In the genomic region with DNA sequence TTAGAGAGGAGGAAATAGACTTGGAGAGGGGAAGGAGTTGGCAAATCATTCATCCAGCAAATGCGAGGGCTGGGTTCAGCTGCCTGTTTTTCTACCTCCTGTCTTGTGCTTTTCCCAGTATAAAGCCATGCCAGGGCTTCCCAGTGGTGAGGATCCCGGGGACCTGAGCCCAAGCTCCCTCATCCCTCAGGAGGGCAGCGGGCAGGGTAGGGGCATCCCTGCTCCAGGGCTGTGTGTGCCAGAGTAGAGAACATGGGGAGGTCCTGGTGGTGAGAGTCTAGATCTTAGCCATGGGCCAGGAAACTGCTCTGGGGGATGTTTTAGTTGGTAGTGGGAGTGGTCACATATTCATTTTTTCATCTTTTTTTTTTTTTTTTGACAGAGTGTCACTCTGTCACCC, we compare ENCODE assay signal across 19 cellular contexts. TPM values are rescaled to one million over a fixed set of nuclear protein-coding genes. Genes with fewer than 3 reads are reported as not detected.
A peak's percentile ranks its signal among the peaks of the same experiment; 100 is the strongest.
DNase-seq lines count a peak whose midpoint lies in the region; ATAC-seq and TF ChIP-seq lines count a peak whose summit lies in the region.
"Had no signal": no experiment of that assay in that cellular context is flagged by ENCODE, and none has a peak within 500 bp of the region (broad histone marks: within the 10 kb centered on the region; RNA-seq: fewer than 3 reads in every experiment).

No MANE protein-coding gene starts in this region.

- H3K27me3 ChIP-seq in GM23338 (ENCODE audit: insufficient read depth) (no peaks in the 10 kb centered on the region), IMR-90 (ENCODE audit: control insufficient read depth, insufficient read depth, low read length) (peaks cover 8% of the 10 kb centered on the region), tibial artery (peaks cover 0 to 2% of the 10 kb centered on the region in 2 donors), adrenal gland (no peaks in the 10 kb centered on the region)

- H4K5ac ChIP-seq in IMR-90 (ENCODE audit: low read depth, low read length): no peak overlapping the region

- H2BK15ac ChIP-seq in IMR-90 (ENCODE audit: low read depth, low read length): no peak overlapping the region

- H3K79me1 ChIP-seq in IMR-90 (ENCODE audit: low read depth in 1 of 2, low read length in 2 of 2): no peaks in the 10 kb centered on the region

- no peak overlapping the region for H2AK5ac ChIP-seq in IMR-90 (ENCODE audit: low read depth, low read length)

- no peak overlapping the region for H3K4ac ChIP-seq in IMR-90 (ENCODE audit: low read depth, low read length)

- no peak overlapping the region for H2AK9ac ChIP-seq in IMR-90 (replicated peaks; ENCODE audit: low read depth, low read length, poor library complexity)

- no peak overlapping the region for H3K18ac ChIP-seq in IMR-90 (ENCODE audit: low read depth, low read length)

- no peak overlapping the region for H2BK20ac ChIP-seq in IMR-90 (ENCODE audit: low read depth, low read length)

- BruUV-seq in IMR-90 (replicated peaks; lab: Mats Ljungman, UMichigan): no TSS peak

- H3K9me3 ChIP-seq in IMR-90 (ENCODE audit: control insufficient read depth, insufficient read depth, low read length) (no peaks in the 10 kb centered on the region), tibial artery (no peaks in the 10 kb centered on the region), adrenal gland (replicated peaks in 1 of 3) (no peaks in the 10 kb centered on the region)

- H2AFZ ChIP-seq in GM23338: peak overlapping the region; percentile 52; the same call in 1 of the 2 replicates
- H2AFZ ChIP-seq in IMR-90 (replicated peaks; ENCODE audit: low read length, poor library complexity): peak overlapping the region; percentile 21

- TF ChIP-seq POLR2A in IMR-90 (IDR thresholded peaks at IDR 0.05; ENCODE audit: low read depth, low read length) (no peak), adrenal gland (IDR thresholded peaks at IDR 0.05) (no peak)

- H3K4me1 ChIP-seq in GM23338 (ENCODE audit: insufficient read depth) (no peaks in the 10 kb centered on the region), IMR-90 (ENCODE audit: control insufficient read depth, insufficient read depth, low read length) (no peaks in the 10 kb centered on the region), tibial artery (no peaks in the 10 kb centered on the region), adrenal gland (replicated peaks in 1 of 2) (no peaks in the 10 kb centered on the region)

- no peaks in the 10 kb centered on the region for H3K9me2 ChIP-seq in GM23338 (ENCODE audit: insufficient read depth)

- POLR2A ChIA-PET in IMR-90 (lab: Charles Lee; ENCODE audit: unreplicated experiment): no interaction called here

- H3K14ac ChIP-seq in IMR-90 (replicated peaks; ENCODE audit: low read depth, low read length): no peak overlapping the region

- H2BK120ac ChIP-seq in IMR-90 (ENCODE audit: low read depth, low read length): no peak overlapping the region

- WGBS in IMR-90 (ENCODE audit: extremely low coverage in 2 of 2, insufficient read length in 1 of 2), 2 experiments: 20% methylated on average over 1 of the region's 3 CpGs; no CpG with 5 or more reads in 1 of the 2 experiments
- 81 to 97% (median 88%) methylated on average over 3 of the region's 3 CpGs for WGBS in adrenal gland, 4 donors

- H3K4me3 ChIP-seq in GM23338 (no peak overlapping the region), IMR-90 (ENCODE audit: insufficient read depth, low read depth, low read length) (no peak overlapping the region), coronary artery (no peak overlapping the region), tibial artery (no peak overlapping the region), adrenal gland (no peak overlapping the region)

- H3K56ac ChIP-seq in IMR-90 (ENCODE audit: extremely low read depth, insufficient read depth, low read length): no peak overlapping the region

- ATAC-seq in GM23338: no peak
- ATAC-seq in IMR-90 (ENCODE audit: low read depth): no peak

- no peaks in the 10 kb centered on the region for H3K36me3 ChIP-seq in GM23338 (ENCODE audit: insufficient read depth)
- no peaks in the 10 kb centered on the region for H3K36me3 ChIP-seq in IMR-90 (ENCODE audit: control insufficient read depth, insufficient read depth, low read length)
- no peaks in the 10 kb centered on the region for H3K36me3 ChIP-seq in tibial artery
- no peaks in the 10 kb centered on the region for H3K36me3 ChIP-seq in adrenal gland (replicated peaks in 1 of 2)

- H4K8ac ChIP-seq in IMR-90 (ENCODE audit: low read depth in 2 of 2, low read length in 2 of 2): no peak overlapping the region

- H4K20me1 ChIP-seq in GM23338 (replicated peaks; ENCODE audit: insufficient read depth): no peaks in the 10 kb centered on the region
- no peaks in the 10 kb centered on the region for H4K20me1 ChIP-seq in IMR-90 (ENCODE audit: insufficient read depth, low read length)

- in situ Hi-C loops in IMR-90 (cut with MboI; ENCODE audit: low sequenced_read_pairs): loop anchor here (10.0 kb wide), 1 partner anchor 198 kb away; no protein-coding TSS in a partner anchor

- H3K4me3 Mint-ChIP-seq in GM23338 (no peak overlapping the region), osteocyte (ENCODE audit: unreplicated experiment) (no peak overlapping the region)
- H3K4me3 Mint-ChIP-seq: CD4-positive, alpha-beta memory T cell had no signal

- H3K27ac Mint-ChIP-seq in GM23338: no peak overlapping the region
- no peak overlapping the region for H3K27ac Mint-ChIP-seq in osteocyte (ENCODE audit: unreplicated experiment)
- H3K27ac Mint-ChIP-seq: CD4-positive, alpha-beta memory T cell had no signal

- TF ChIP-seq CTCF in GM23338 (conservative IDR thresholded peaks at IDR 0.05; ENCODE audit: low read depth in 2 of 2): no peak
- TF ChIP-seq CTCF in IMR-90 (conservative IDR thresholded peaks at IDR 0.05; ENCODE audit: low read depth, low read length): no peak
- no peak for TF ChIP-seq CTCF in coronary artery (IDR thresholded peaks at IDR 0.05)
- no peak for TF ChIP-seq CTCF in osteocyte (IDR thresholded peaks at IDR 0.05)
- no peak for TF ChIP-seq CTCF in tibial artery (IDR thresholded peaks at IDR 0.05)
- no peak for TF ChIP-seq CTCF in adrenal gland (IDR thresholded peaks at IDR 0.05)

- no peak overlapping the region for H2BK5ac ChIP-seq in IMR-90 (ENCODE audit: low read depth, low read length, poor library complexity, severe bottlenecking)

- intact Hi-C loops in IMR-90 (cut with micrococcal nuclease): no loop called here
- intact Hi-C loops in tibial artery (cut with DNase I; ENCODE audit: low total_unique reads): no loop called here
- intact Hi-C loops in adrenal gland (cut with DNase I): no loop called here

- peaks cover 7% of the 10 kb centered on the region for H3K36me3 Mint-ChIP-seq in GM23338 (ENCODE audit: low read depth)
- H3K36me3 Mint-ChIP-seq in osteocyte (ENCODE audit: unreplicated experiment): no peaks in the 10 kb centered on the region
- H3K36me3 Mint-ChIP-seq: CD4-positive, alpha-beta memory T cell had no signal

- CTCF ChIA-PET in IMR-90 (lab: Yijun Ruan, JAX): interaction anchor here (0.7 kb wide), 1 partner anchor 235 kb away, joined by 3 read pairs; no protein-coding TSS in a partner anchor

- no peak overlapping the region for H3K27ac ChIP-seq in GM23338 (ENCODE audit: low read depth)
- H3K27ac ChIP-seq in IMR-90 (ENCODE audit: insufficient read depth, low read length): no peak overlapping the region
- H3K27ac ChIP-seq in coronary artery: no peak overlapping the region
- no peak overlapping the region for H3K27ac ChIP-seq in tibial artery
- H3K27ac ChIP-seq in adrenal gland: no peak overlapping the region

- H3K4me1 Mint-ChIP-seq in GM23338 (no peaks in the 10 kb centered on the region), osteocyte (ENCODE audit: unreplicated experiment) (no peaks in the 10 kb centered on the region)

- no peaks in the 10 kb centered on the region for H3K9me1 ChIP-seq in IMR-90 (ENCODE audit: insufficient read depth, low read length)

- dilution Hi-C loops in IMR-90 (cut with HindIII; ENCODE audit: low sequenced_read_pairs, unreplicated experiment): no loop called here

- H4K91ac ChIP-seq in IMR-90 (ENCODE audit: insufficient read depth, low read depth, low read length): no peak overlapping the region

- no peak overlapping the region for H3K9ac ChIP-seq in IMR-90 (ENCODE audit: low read depth, low read length)

- H3K9me3 Mint-ChIP-seq in GM23338 (peaks cover 16% of the 10 kb centered on the region), osteocyte (ENCODE audit: unreplicated experiment) (peaks cover 6% of the 10 kb centered on the region)

- H3K27me3 Mint-ChIP-seq in GM23338 (ENCODE audit: insufficient read depth, low read depth, poor library complexity) (peaks cover 5% of the 10 kb centered on the region), osteocyte (ENCODE audit: unreplicated experiment) (peaks cover 15% of the 10 kb centered on the region)
- H3K27me3 Mint-ChIP-seq: CD4-positive, alpha-beta memory T cell had no signal

- H3K23ac ChIP-seq in IMR-90 (ENCODE audit: low read depth, low read length): no peak overlapping the region

- no peak for DNase-seq in GM23338 (ENCODE audit: low spot score)
- no peak for DNase-seq in IMR-90
- DNase-seq in coronary artery (ENCODE audit: low spot score): peak; percentile 16
- peak; percentile 74 for DNase-seq in osteocyte (ENCODE audit: extremely low spot score, unreplicated experiment)
- DNase-seq in tibial artery: no peak
- no peak for DNase-seq in HT-29 (ENCODE audit: low spot score)
- no peak for DNase-seq in adrenal gland
- no peak for DNase-seq in SKM-1 (lab: John Stamatoyannopoulos, UW; ENCODE audit: unreplicated experiment)
- DNase-seq: C1 segment of cervical spinal cord; Calu3; CD4-positive, alpha-beta memory T cell; COR-L47; DMS153; DND-41; H7; HCEC 1CT had no signal

- H3K4me2 ChIP-seq in GM23338: no peak overlapping the region
- H3K4me2 ChIP-seq in IMR-90 (ENCODE audit: low read depth, low read length): no peak overlapping the region

- no peaks in the 10 kb centered on the region for H3F3A ChIP-seq in GM23338 (replicated peaks; ENCODE audit: low read depth)

- no peaks in the 10 kb centered on the region for H3K79me2 ChIP-seq in GM23338 (replicated peaks; ENCODE audit: insufficient read depth)

- TF ChIP-seq RAD21 in IMR-90 (IDR thresholded peaks at IDR 0.05; ENCODE audit: low read length): no peak

TF ChIP-seq in IMR-90, 13 proteins besides CTCF, POLR2A, EP300 and RAD21 (continues in another document):
- TF ChIP-seq CHD1 (IDR thresholded peaks at IDR 0.05; ENCODE audit: low read depth, low read length): no peak

RNA-seq across cellular contexts. Expression of a gene that starts 43.6 kb away (rescaled TPM):
- not detected in 2 replicates for total RNA-seq in GM23338 (2014; rRNA removed; shearing (Covaris generic))
- polyA plus RNA-seq in GM23338 (2016; fragmentation: Nextera tagmentation; extraction: Ambion mirVana): 0.12 and 0.13 TPM in 2 replicates
- total RNA-seq in IMR-90 (2012; rRNA removed): not detected in 2 replicates
- polyA plus RNA-seq in IMR-90 (2012; rRNA removed): not detected in 2 replicates
- not detected in 2 replicates for polyA plus RNA-seq in IMR-90 (2012; cell fraction: cytosol; rRNA removed)
- polyA plus RNA-seq in IMR-90 (2012; cell fraction: nucleus; rRNA removed; ENCODE audit: low replicate concordance): not detected in 2 replicates
- total RNA-seq in osteocyte: not detected in 2 replicates
- not detected in 2 replicates for total RNA-seq in HT-29 (2014; rRNA removed; shearing (Covaris generic))
- total RNA-seq in adrenal gland: not detected
- not detected for polyA plus RNA-seq in adrenal gland
- total RNA-seq: A172; A673; Calu3; CD4-positive, alpha-beta memory T cell; H7 had no signal
- polyA plus RNA-seq: BJ; CD4-positive, alpha-beta memory T cell had no signal

Comparison
In these comparisons a context has a peak if more than half of its experiments do, and no peak if none do; other contexts are left out.
1. DNase-seq: peak in coronary artery (single experiment) and osteocyte (single experiment); none in GM23338 (single experiment), IMR-90 (single experiment), tibial artery (0 of 2), HT-29 (single experiment), adrenal gland (0 of 7) and SKM-1 (single experiment).